ENCODE assay signal across 1 cellular context in the genomic region with DNA sequence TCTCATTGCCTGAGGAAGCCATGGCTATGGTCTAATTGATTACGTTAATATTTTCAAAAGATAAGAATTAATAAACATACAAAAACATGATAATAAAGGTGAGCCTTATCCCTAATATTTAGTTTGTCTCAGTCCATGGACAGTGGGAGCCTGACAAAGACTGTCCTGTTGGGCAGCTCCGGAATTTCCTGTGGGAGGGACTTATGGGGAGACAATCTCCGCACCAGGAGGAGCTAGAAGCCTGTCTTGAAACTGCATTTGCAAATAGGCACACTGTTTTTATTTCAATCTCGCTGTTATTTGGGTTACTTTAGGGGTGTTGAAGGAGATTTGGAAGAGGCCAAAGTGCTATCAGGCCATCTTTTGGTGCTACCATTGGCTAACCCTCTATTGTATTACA.
TF ChIP-seq lines count a peak whose summit lies in the region.

No MANE protein-coding gene starts in this region.

TF ChIP-seq in K562, 482 proteins besides CTCF, POLR2A, EP300 and RAD21:
- TF ChIP-seq, protein P1, sequence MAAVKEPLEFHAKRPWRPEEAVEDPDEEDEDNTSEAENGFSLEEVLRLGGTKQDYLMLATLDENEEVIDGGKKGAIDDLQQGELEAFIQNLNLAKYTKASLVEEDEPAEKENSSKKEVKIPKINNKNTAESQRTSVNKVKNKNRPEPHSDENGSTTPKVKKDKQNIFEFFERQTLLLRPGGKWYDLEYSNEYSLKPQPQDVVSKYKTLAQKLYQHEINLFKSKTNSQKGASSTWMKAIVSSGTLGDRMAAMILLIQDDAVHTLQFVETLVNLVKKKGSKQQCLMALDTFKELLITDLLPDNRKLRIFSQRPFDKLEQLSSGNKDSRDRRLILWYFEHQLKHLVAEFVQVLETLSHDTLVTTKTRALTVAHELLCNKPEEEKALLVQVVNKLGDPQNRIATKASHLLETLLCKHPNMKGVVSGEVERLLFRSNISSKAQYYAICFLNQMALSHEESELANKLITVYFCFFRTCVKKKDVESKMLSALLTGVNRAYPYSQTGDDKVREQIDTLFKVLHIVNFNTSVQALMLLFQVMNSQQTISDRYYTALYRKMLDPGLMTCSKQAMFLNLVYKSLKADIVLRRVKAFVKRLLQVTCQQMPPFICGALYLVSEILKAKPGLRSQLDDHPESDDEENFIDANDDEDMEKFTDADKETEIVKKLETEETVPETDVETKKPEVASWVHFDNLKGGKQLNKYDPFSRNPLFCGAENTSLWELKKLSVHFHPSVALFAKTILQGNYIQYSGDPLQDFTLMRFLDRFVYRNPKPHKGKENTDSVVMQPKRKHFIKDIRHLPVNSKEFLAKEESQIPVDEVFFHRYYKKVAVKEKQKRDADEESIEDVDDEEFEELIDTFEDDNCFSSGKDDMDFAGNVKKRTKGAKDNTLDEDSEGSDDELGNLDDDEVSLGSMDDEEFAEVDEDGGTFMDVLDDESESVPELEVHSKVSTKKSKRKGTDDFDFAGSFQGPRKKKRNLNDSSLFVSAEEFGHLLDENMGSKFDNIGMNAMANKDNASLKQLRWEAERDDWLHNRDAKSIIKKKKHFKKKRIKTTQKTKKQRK (IDR thresholded peaks at IDR 0.05; ENCODE audit: borderline replicate concordance, low read depth, low read length), result no peak
TF ChIP-seq in K562: peak in this region for 0.
